In the genomic region with DNA sequence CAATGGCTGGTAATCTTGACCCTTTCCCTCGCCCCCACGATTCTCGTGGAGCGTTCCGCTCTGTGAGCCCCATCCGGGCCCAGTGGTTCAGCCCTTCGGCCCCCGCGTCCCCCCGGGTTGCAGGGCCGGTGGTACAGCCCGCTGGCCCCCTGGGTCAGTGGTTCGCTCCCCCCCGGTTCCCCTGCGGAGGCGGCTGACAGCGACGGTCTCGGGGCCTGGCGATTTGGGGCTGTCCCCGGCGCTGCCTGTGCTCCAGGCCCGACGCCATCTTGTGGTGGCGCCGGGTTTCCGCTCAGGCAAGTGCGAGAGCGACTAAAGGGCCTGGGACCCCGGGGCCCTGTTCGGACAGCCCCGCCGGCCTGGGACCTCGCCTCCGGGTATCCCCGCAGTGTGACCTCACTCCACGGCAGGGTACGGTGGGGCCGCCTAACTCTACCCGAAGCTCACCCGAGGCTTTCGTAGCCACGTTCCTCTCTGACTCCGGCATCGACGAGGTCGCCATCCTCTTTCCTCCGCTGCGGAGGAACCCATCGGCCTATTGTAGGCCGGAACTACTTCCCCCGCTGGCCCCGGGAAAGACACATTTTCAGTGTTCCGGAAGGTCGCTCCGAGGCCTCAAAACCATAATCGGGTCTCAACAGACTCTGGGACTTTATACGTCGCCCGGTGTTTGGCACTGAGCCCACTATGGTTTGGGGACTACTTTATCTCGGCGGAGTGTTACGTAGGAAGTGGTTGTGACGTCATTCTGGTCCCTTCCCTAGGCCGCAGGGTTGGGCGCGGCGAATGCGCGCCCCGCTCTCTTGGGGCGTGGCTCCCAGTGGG, we compare ENCODE assay signal across 8 cellular contexts. TPM values are rescaled to one million over a fixed set of nuclear protein-coding genes. Genes with fewer than 3 reads are reported as not detected.
DNase-seq lines count a peak whose midpoint lies in the region; ATAC-seq and TF ChIP-seq lines count a peak whose summit lies in the region.

Gene ZNF335 (minus strand): TSS at position 529 of the 825 bp plus-strand sequence. CDS start 793 bp downstream, outside the sequence.

- H3K36me3 ChIP-seq in spleen, result peaks cover 0 to 30% (median 27%) of the 10 kb centered on the region in 6 donors

- in situ Hi-C loops in GM18951 (cut with MboI; ENCODE audit: low sequenced_read_pairs, unreplicated experiment), result no loop called here

- H3K36me3 Mint-ChIP-seq in activated B cell treated with CpG ODN at 0.5 μM for 24 hours (ENCODE audit: low read depth) (peaks cover 40% of the 10 kb centered on the region), immature natural killer cell (peaks cover 0 to 9% (median 0%) of the 10 kb centered on the region in 3 donors)

- H3K27me3 ChIP-seq in spleen (replicated peaks in 1 of 7), result no peaks in the 10 kb centered on the region

- no peaks in the 10 kb centered on the region for H3K9me3 ChIP-seq in spleen

- POLR2A ChIA-PET in activated B cell treated with CpG ODN at 0.5 μM for 24 hours (lab: Charles Lee), result interaction anchor here (0.5 to 6.1 kb wide), 31 partner anchors 9 to 1996 kb away, joined by 3 to 110 read pairs (median 4); partner anchors contain the start of genes CTSA, DNTTIP1, NEURL2 and PCIF1

- H3K4me3 ChIP-seq in AG09309 (ENCODE audit: control insufficient read depth, low read depth, low read length), result peak within 1 kb of the TSS; percentile 90
- H3K4me3 ChIP-seq in spleen, result peak within 1 kb of the TSS; percentile 65 to 99 (median 92)

- DNase-seq in AG09309 (ENCODE audit: low read depth), result peak; percentile 87
- DNase-seq in NCI-H345 (lab: John Stamatoyannopoulos, UW), result peak; percentile 96
- DNase-seq in activated B cell treated with CpG ODN at 0.5 μM for 24 hours, result peak; percentile 99
- DNase-seq in caudate nucleus (lab: John Stamatoyannopoulos, UW), result peak; percentile 48 to 98 (median 94)
- peak; percentile 98 for DNase-seq in immature natural killer cell
- DNase-seq in spleen, result peak; percentile 99

- H3K27ac ChIP-seq in caudate nucleus (ENCODE audit: low read depth, low read length), result peak within 1 kb of the TSS; percentile 100
- H3K27ac ChIP-seq in spleen, result peak within 1 kb of the TSS; percentile 94 to 100 (median 99)

- peak within 1 kb of the TSS; percentile 94 for H3K4me3 Mint-ChIP-seq in activated B cell treated with CpG ODN at 0.5 μM for 24 hours
- peak within 1 kb of the TSS; percentile 91 to 97 (median 92) for H3K4me3 Mint-ChIP-seq in immature natural killer cell

- intact Hi-C loops in activated B cell treated with CpG ODN at 0.5 μM for 24 hours (cut with micrococcal nuclease) (loop anchor here (1.0 to 5.0 kb wide), 11 partner anchors 37 to 610 kb away; partner anchors contain the start of genes ACOT8, CD40, CTSA and DNTTIP1), spleen (cut with DNase I; ENCODE audit: low total_unique reads) (loop anchor here (5.0 kb wide), 1 partner anchor 35 kb away; no protein-coding TSS in a partner anchor)

- H3K4me1 ChIP-seq in spleen, result peaks cover 15 to 48% (median 39%) of the 10 kb centered on the region in 6 donors

- H3K9me3 Mint-ChIP-seq in activated B cell treated with CpG ODN at 0.5 μM for 24 hours (peaks cover 2% of the 10 kb centered on the region), immature natural killer cell (no peaks in the 10 kb centered on the region)

- CTCF ChIA-PET in activated B cell treated with CpG ODN at 0.5 μM for 24 hours (lab: Charles Lee), result interaction anchor here (1.6 to 3.9 kb wide), 6 partner anchors 14 to 173 kb away, joined by 6 to 18 read pairs (median 9); partner anchors contain the start of genes CTSA, NEURL2 and PCIF1

- H3K27ac Mint-ChIP-seq in activated B cell treated with CpG ODN at 0.5 μM for 24 hours (peak within 1 kb of the TSS; percentile 100), immature natural killer cell (peak within 1 kb of the TSS; percentile 99 to 100 (median 99))

- H3K4me1 Mint-ChIP-seq in activated B cell treated with CpG ODN at 0.5 μM for 24 hours (peaks cover 25% of the 10 kb centered on the region), immature natural killer cell (peaks cover 30 to 31% of the 10 kb centered on the region in 2 donors)

- ATAC-seq in HG03196 (IDR thresholded peaks at IDR 0.05; ENCODE audit: unreplicated experiment) (peak; percentile 66), activated B cell treated with CpG ODN at 0.5 μM for 24 hours (ENCODE audit: low read depth) (peak; percentile 82)

- peak; percentile 64 for TF ChIP-seq POLR2A in GM18951 (IDR thresholded peaks at IDR 0.05; ENCODE audit: extremely low read depth, insufficient read depth, insufficient read length)
- peak; percentile 13 to 92 (median 55) for TF ChIP-seq POLR2A in spleen (IDR thresholded peaks at IDR 0.05)

- H3K27me3 Mint-ChIP-seq in activated B cell treated with CpG ODN at 0.5 μM for 24 hours, result no peaks in the 10 kb centered on the region
- peaks cover 11 to 19% (median 14%) of the 10 kb centered on the region in 3 donors for H3K27me3 Mint-ChIP-seq in immature natural killer cell (ENCODE audit: low read depth in 3 of 3)

- TF ChIP-seq CTCF in AG09309 (IDR thresholded peaks at IDR 0.05; ENCODE audit: control insufficient read depth, insufficient read depth, low read depth, low read length, missing control alignments) (no peak), activated B cell treated with CpG ODN at 0.5 μM for 24 hours (IDR thresholded peaks at IDR 0.05) (no peak), spleen (IDR thresholded peaks at IDR 0.05 in 8 of 11, conservative IDR thresholded peaks at IDR 0.05 in 3 of 11) (peak; percentile 10 to 76 (median 58))

- 0 to 3% (median 1%) methylated on average over 28 to 72 of the region's 72 CpGs for WGBS in spleen, 5 donors

RNA-seq across cellular contexts. Expression of gene ZNF335, which starts in this region (rescaled TPM):
- 39.2 and 49.6 TPM in 2 replicates for total RNA-seq in activated B cell treated with CpG ODN at 0.5 μM for 24 hours
- polyA plus RNA-seq in immature natural killer cell, result 10 to 100 TPM in 1 of 3 donors, 1 to 10 TPM in 2; 7.1 to 17.9 (median 9.6) TPM
- total RNA-seq in spleen, result 10 to 100 TPM; 25.9 to 46.3 (median 33.8) TPM
- 10 to 100 TPM in 2 of 3 donors, 1 to 10 TPM in 1; 8.2 to 17.9 (median 17.8) TPM for polyA plus RNA-seq in spleen

Comparison
In these comparisons a context has a peak if more than half of its experiments do, and no peak if none do; other contexts are left out.
1. Peak in every context shown above with its lines: DNase-seq, ATAC-seq, H3K4me3 ChIP-seq and H3K27ac ChIP-seq.
2. CTCF ChIP-seq: peak in spleen (11 of 11); none in AG09309 (single experiment) and activated B cell treated with CpG ODN at 0.5 μM for 24 hours (single experiment).